In genomic region chr12:62256408-62257079, GRCh38 we compare ENCODE assay signal across 1 cellular context.
TF ChIP-seq lines count a peak whose summit lies in the region.

No MANE protein-coding gene starts in this region.

TF ChIP-seq in SK-N-SH treated with all-trans-retinoic acid at 6 μM for 48 hours, 23 proteins besides CTCF, POLR2A, EP300 and RAD21 (continued from another document):
- no peak for TF ChIP-seq PATZ1 (CRISPR knock-in tag; IDR thresholded peaks at IDR 0.05; ENCODE audit: borderline replicate concordance)
- no peak for TF ChIP-seq SNAI2 (CRISPR knock-in tag; IDR thresholded peaks at IDR 0.05)
- no peak for TF ChIP-seq TCF4 (CRISPR knock-in tag; IDR thresholded peaks at IDR 0.05; ENCODE audit: borderline replicate concordance)
